Comparison of ENCODE assay signal across 23 cellular contexts in the genomic region with DNA sequence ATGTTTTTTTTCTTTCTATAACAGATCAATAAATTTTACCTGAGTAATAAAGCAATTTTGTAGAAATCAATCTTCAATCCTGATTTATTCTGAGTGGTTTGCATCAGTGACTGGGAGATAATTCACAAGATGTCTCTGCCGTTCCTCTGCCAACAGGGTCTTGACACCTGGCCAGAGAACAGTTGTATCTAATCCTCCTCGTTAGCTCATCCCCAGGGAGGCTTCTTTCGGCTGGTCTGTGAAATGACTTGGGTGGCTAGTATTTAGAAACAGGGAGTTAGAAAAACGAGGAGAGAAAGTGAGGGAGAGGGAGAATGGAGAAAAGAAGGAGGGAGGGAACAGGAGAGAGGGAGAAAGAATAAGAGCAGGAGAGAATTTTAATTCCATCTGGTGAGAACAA.
DNase-seq lines count a peak whose midpoint lies in the region; ATAC-seq, FAIRE-seq and TF ChIP-seq lines count a peak whose summit lies in the region.
"Had no signal": no experiment of that assay in that cellular context is flagged by ENCODE, and none has a peak within 500 bp of the region (broad histone marks: within the 10 kb centered on the region; RNA-seq: fewer than 3 reads in every experiment).

No MANE protein-coding gene starts in this region.

- TF ChIP-seq CTCF in neural progenitor cell (IDR thresholded peaks at IDR 0.05) (no peak), pancreas (IDR thresholded peaks at IDR 0.05) (no peak)

- 40 to 41% methylated on average over 4 of the region's 4 CpGs for WGBS in pancreas, 2 donors

- no peak overlapping the region for H2AFZ ChIP-seq in neural progenitor cell (replicated peaks)

- intact Hi-C loops in pancreas (cut with DNase I): no loop called here

- no peaks in the 10 kb centered on the region for H3K9me3 Mint-ChIP-seq in neural progenitor cell
- H3K9me3 Mint-ChIP-seq in immature natural killer cell: peaks cover 0 to 14% (median 0%) of the 10 kb centered on the region in 6 donors
- H3K9me3 Mint-ChIP-seq: activated naive CD8-positive, alpha-beta T cell treated with anti-CD3 and anti-CD28 coated beads for 36 hours; activated T-helper 1 cell treated with anti-CD3 and anti-CD28 coated beads, Interleukin-12 subunit alpha, Interleukin-12 subunit beta, Interleukin-2, Interleukin-4 antibody, amounts not matched to agents 30 ng/mL and 10 ng/mL and 1 ng/mL, durations not matched to agents 14 hours and 24 hours and 36 hours; stimulated activated memory B cell treated with anti-CD40 and anti-IgM and Interleukin-4, amounts not matched to agents 10 μg/mL and 1 μg/mL and 100 μg/mL, for 72 hours had no signal

- no peaks in the 10 kb centered on the region for H3K36me3 ChIP-seq in neural progenitor cell
- no peaks in the 10 kb centered on the region for H3K36me3 ChIP-seq in pancreas
- H3K36me3 ChIP-seq: heart left ventricle, thoracic aorta had no signal

- DNase-seq in NCI-H2227 (lab: John Stamatoyannopoulos, UW; ENCODE audit: unreplicated experiment) (peak; percentile 61), NCI-H2227 treated with DMSO at 0.1 percent for 48 hours (lab: John Stamatoyannopoulos, UW) (no peak), NCI-H146 treated with DMSO at 0.1 percent for 48 hours (lab: John Stamatoyannopoulos, UW; ENCODE audit: unreplicated experiment) (peak; percentile 73), NCI-H82 treated with DMSO at 0.1 percent for 48 hours (lab: John Stamatoyannopoulos, UW; ENCODE audit: unreplicated experiment) (peak; percentile 58), neural progenitor cell (ENCODE audit: low spot score) (no peak), immature natural killer cell (no peak), pancreas (no peak)
- DNase-seq: ACHN; activated CD4-positive, alpha-beta T cell treated with anti-CD3 and anti-CD28 coated beads for 36 hours; activated naive CD8-positive, alpha-beta T cell treated with anti-CD3 and anti-CD28 coated beads for 36 hours; HCEC 1CT; heart left ventricle; nucleus accumbens; right cardiac atrium; stimulated activated CD4-positive, alpha-beta T cell treated with anti-CD3 and anti-CD28 coated beads, Interleukin-15, amount 100 ng/mL, for 24 hours had no signal

- peaks cover 4% of the 10 kb centered on the region for H3F3A ChIP-seq in neural progenitor cell (ENCODE audit: low read depth)

- no peak overlapping the region for H3K27ac Mint-ChIP-seq in neural progenitor cell
- no peak overlapping the region for H3K27ac Mint-ChIP-seq in immature natural killer cell
- H3K27ac Mint-ChIP-seq: activated CD4-positive, alpha-beta T cell treated with anti-CD3 and anti-CD28 coated beads for 36 hours; activated naive CD8-positive, alpha-beta T cell treated with anti-CD3 and anti-CD28 coated beads for 36 hours; activated T-helper 1 cell treated with anti-CD3 and anti-CD28 coated beads, Interleukin-12 subunit alpha, Interleukin-12 subunit beta, Interleukin-2, Interleukin-4 antibody, amounts not matched to agents 30 ng/mL and 10 ng/mL and 1 ng/mL, durations not matched to agents 14 hours and 24 hours and 36 hours; stimulated activated memory B cell treated with anti-CD40 and anti-IgM and Interleukin-4, amounts not matched to agents 10 μg/mL and 1 μg/mL and 100 μg/mL, for 72 hours had no signal

- no peak for ATAC-seq in HG03108 (IDR thresholded peaks at IDR 0.05; ENCODE audit: unreplicated experiment)
- no peak for ATAC-seq in pancreas
- ATAC-seq: activated CD4-positive, alpha-beta T cell treated with anti-CD3 and anti-CD28 coated beads for 36 hours; heart left ventricle; K562; right cardiac atrium; stimulated activated memory B cell treated with anti-CD40 and anti-IgM and Interleukin-4, amounts not matched to agents 10 μg/mL and 1 μg/mL and 100 μg/mL, for 72 hours had no signal

- FAIRE-seq in pancreas (lab: Jason Lieb, UNC): no peak
- FAIRE-seq: GM12891, K562 had no signal

- peak overlapping the region; percentile 32 for H3K4me2 ChIP-seq in neural progenitor cell

- H3K27me3 ChIP-seq in neural progenitor cell (no peaks in the 10 kb centered on the region), pancreas (no peaks in the 10 kb centered on the region)
- H3K27me3 ChIP-seq: heart left ventricle had no signal

- H3K4me1 Mint-ChIP-seq in neural progenitor cell (peaks cover 20% of the 10 kb centered on the region), immature natural killer cell (no peaks in the 10 kb centered on the region)
- H3K4me1 Mint-ChIP-seq: activated CD4-positive, alpha-beta T cell treated with anti-CD3 and anti-CD28 coated beads for 36 hours; activated naive CD8-positive, alpha-beta T cell treated with anti-CD3 and anti-CD28 coated beads for 36 hours; CD14-positive monocyte; stimulated activated memory B cell treated with anti-CD40 and anti-IgM and Interleukin-4, amounts not matched to agents 10 μg/mL and 1 μg/mL and 100 μg/mL, for 72 hours had no signal

- H3K4me3 ChIP-seq in neural progenitor cell: no peak overlapping the region
- no peak overlapping the region for H3K4me3 ChIP-seq in pancreas
- H3K4me3 ChIP-seq: heart left ventricle, K562, thoracic aorta had no signal

- H3K9ac ChIP-seq in neural progenitor cell: no peak overlapping the region

- H3K4me3 Mint-ChIP-seq in neural progenitor cell (no peak overlapping the region), immature natural killer cell (no peak overlapping the region)
- H3K4me3 Mint-ChIP-seq: activated CD4-positive, alpha-beta T cell treated with anti-CD3 and anti-CD28 coated beads for 36 hours; activated naive CD8-positive, alpha-beta T cell treated with anti-CD3 and anti-CD28 coated beads for 36 hours; activated T-helper 1 cell treated with anti-CD3 and anti-CD28 coated beads, Interleukin-12 subunit alpha, Interleukin-12 subunit beta, Interleukin-2, Interleukin-4 antibody, amounts not matched to agents 30 ng/mL and 10 ng/mL and 1 ng/mL, durations not matched to agents 14 hours and 24 hours and 36 hours; CD14-positive monocyte; stimulated activated memory B cell treated with anti-CD40 and anti-IgM and Interleukin-4, amounts not matched to agents 10 μg/mL and 1 μg/mL and 100 μg/mL, for 72 hours had no signal

- H3K27me3 Mint-ChIP-seq in neural progenitor cell (ENCODE audit: insufficient read depth, low read depth) (no peaks in the 10 kb centered on the region), immature natural killer cell (ENCODE audit: low read depth in 3 of 3) (no peaks in the 10 kb centered on the region)
- H3K27me3 Mint-ChIP-seq: activated naive CD8-positive, alpha-beta T cell treated with anti-CD3 and anti-CD28 coated beads for 36 hours; stimulated activated memory B cell treated with anti-CD40 and anti-IgM and Interleukin-4, amounts not matched to agents 10 μg/mL and 1 μg/mL and 100 μg/mL, for 72 hours had no signal

- no peaks in the 10 kb centered on the region for H3K36me3 Mint-ChIP-seq in neural progenitor cell
- no peaks in the 10 kb centered on the region for H3K36me3 Mint-ChIP-seq in immature natural killer cell
- H3K36me3 Mint-ChIP-seq: activated naive CD8-positive, alpha-beta T cell treated with anti-CD3 and anti-CD28 coated beads for 36 hours; CD14-positive monocyte; stimulated activated memory B cell treated with anti-CD40 and anti-IgM and Interleukin-4, amounts not matched to agents 10 μg/mL and 1 μg/mL and 100 μg/mL, for 72 hours had no signal

- H3K27ac ChIP-seq in neural progenitor cell (peak overlapping the region; percentile 43), pancreas (no peak overlapping the region)
- H3K27ac ChIP-seq: heart left ventricle, RWPE1, thoracic aorta had no signal

- H3K4me1 ChIP-seq in neural progenitor cell (peaks cover 26% of the 10 kb centered on the region), pancreas (no peaks in the 10 kb centered on the region)
- H3K4me1 ChIP-seq: heart left ventricle had no signal

- H3K9me3 ChIP-seq in neural progenitor cell (ENCODE audit: low read depth): no peaks in the 10 kb centered on the region
- no peaks in the 10 kb centered on the region for H3K9me3 ChIP-seq in pancreas
- H3K9me3 ChIP-seq: heart left ventricle, thoracic aorta had no signal

- no peaks in the 10 kb centered on the region for H3K79me2 ChIP-seq in neural progenitor cell (ENCODE audit: low read depth)

- no peaks in the 10 kb centered on the region for H4K20me1 ChIP-seq in neural progenitor cell (ENCODE audit: low read depth)

Comparison
In these comparisons a context has a peak if more than half of its experiments do, and no peak if none do; other contexts are left out.
1. DNase-seq: peak in NCI-H2227 (single experiment), NCI-H146 treated with DMSO at 0.1 percent for 48 hours (single experiment) and NCI-H82 treated with DMSO at 0.1 percent for 48 hours (single experiment); none in NCI-H2227 treated with DMSO at 0.1 percent for 48 hours (single experiment), neural progenitor cell (single experiment), immature natural killer cell (0 of 3) and pancreas (0 of 6).